ENCODE assay signal across 11 cellular contexts in the genomic region with DNA sequence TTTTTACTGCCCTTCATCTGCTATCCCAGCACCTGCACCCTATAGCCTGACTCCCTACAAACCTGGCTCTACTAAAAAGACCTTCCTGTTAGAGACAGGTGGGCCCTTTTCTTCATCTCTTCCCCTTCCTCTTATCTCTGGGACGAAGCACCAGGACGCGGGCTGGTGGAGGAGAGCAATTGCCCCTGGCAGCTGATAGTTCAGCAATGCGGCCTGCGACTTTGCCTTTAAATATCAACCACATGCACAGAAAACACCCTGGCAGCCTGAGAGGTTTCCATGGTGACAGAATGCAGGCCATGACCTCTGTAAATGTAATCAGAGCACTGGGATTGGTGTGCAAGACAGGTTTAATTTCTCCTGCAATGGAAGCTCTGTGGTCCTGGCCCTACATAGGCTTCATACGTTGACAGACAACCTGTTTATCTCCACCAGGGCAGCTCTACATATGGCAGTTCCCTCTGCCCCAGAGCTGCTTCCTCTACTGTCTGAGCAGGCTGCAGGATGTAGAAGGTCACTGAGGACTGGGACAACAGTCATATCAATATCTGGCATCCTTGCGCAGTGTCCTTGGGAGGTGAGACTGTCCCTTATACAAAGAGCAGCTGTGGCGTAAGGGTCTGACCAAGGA. TPM values are rescaled to one million over a fixed set of nuclear protein-coding genes. Genes with fewer than 3 reads are reported as not detected.
DNase-seq lines count a peak whose midpoint lies in the region; TF ChIP-seq lines count a peak whose summit lies in the region.
"Had no signal": no experiment of that assay in that cellular context is flagged by ENCODE, and none has a peak within 500 bp of the region (broad histone marks: within the 10 kb centered on the region; RNA-seq: fewer than 3 reads in every experiment).

No MANE protein-coding gene starts in this region.

- intact Hi-C loops in OCI-LY7 (cut with micrococcal nuclease; ENCODE audit: unreplicated experiment) = loop anchor here (2.0 kb wide), 1 partner anchor 25 kb away; no protein-coding TSS in a partner anchor
- intact Hi-C loops in activated naive CD4-positive, alpha-beta T cell treated with anti-CD3 and anti-CD28 coated beads for 36 hours (cut with micrococcal nuclease) = no loop called here
- intact Hi-C loops in prostate gland (cut with DNase I) = no loop called here

- no peak for TF ChIP-seq POLR2A in prostate gland (IDR thresholded peaks at IDR 0.05)

- BruUV-seq in OCI-LY7 (replicated peaks; lab: Mats Ljungman, UMichigan) = no TSS peak

- H3K4me3 ChIP-seq in OCI-LY7 (ENCODE audit: low read depth, low read length, poor library complexity, severe bottlenecking) (peak overlapping the region; percentile 53), prostate gland (no peak overlapping the region), coronary artery (no peak overlapping the region), BE2C (ENCODE audit: low read depth, low read length) (no peak overlapping the region)

- H3K79me2 ChIP-seq in OCI-LY7 (ENCODE audit: insufficient read depth, low read depth, low read length) = no peaks in the 10 kb centered on the region

- no peaks in the 10 kb centered on the region for H3K9me2 ChIP-seq in OCI-LY7 (ENCODE audit: insufficient read depth, low read length)

- TF ChIP-seq CTCF in OCI-LY7 (conservative IDR thresholded peaks at IDR 0.05; ENCODE audit: low read length) = no peak
- TF ChIP-seq CTCF in prostate gland (IDR thresholded peaks at IDR 0.05) = no peak
- no peak for TF ChIP-seq CTCF in coronary artery (IDR thresholded peaks at IDR 0.05)
- TF ChIP-seq CTCF in BE2C (IDR thresholded peaks at IDR 0.05; ENCODE audit: low read depth, low read length) = no peak

- WGBS in prostate gland = 83% methylated on average over 8 of the region's 8 CpGs

- POLR2A ChIA-PET in OCI-LY7 (lab: Charles Lee) = interaction anchor here (1.1 to 4.0 kb wide), 5 partner anchors 12 to 74 kb away, joined by 3 to 37 read pairs (median 3); no protein-coding TSS in a partner anchor

- no peaks in the 10 kb centered on the region for H3K36me3 Mint-ChIP-seq in activated naive CD4-positive, alpha-beta T cell treated with anti-CD3 and anti-CD28 coated beads for 36 hours (ENCODE audit: low read depth)

- H3K27ac ChIP-seq in OCI-LY7 (ENCODE audit: low read depth, low read length, poor library complexity, severe bottlenecking) = peak overlapping the region; percentile 96
- H3K27ac ChIP-seq in prostate gland = no peak overlapping the region
- no peak overlapping the region for H3K27ac ChIP-seq in coronary artery

- no peaks in the 10 kb centered on the region for H4K20me1 ChIP-seq in OCI-LY7 (ENCODE audit: insufficient read depth, low read length)

- peak; percentile 32 for DNase-seq in GM19238 (ENCODE audit: insufficient read length, low spot score)
- peak; percentile 58 for DNase-seq in OCI-LY7 (ENCODE audit: low spot score)
- DNase-seq in activated naive CD4-positive, alpha-beta T cell treated with anti-CD3 and anti-CD28 coated beads for 36 hours = peak; percentile 52
- DNase-seq in renal cortical epithelial cell (ENCODE audit: low read depth) = peak; percentile 54
- DNase-seq in prostate gland (ENCODE audit: low spot score) = no peak
- no peak for DNase-seq in coronary artery (ENCODE audit: low spot score)
- DNase-seq in BE2C = no peak
- no peak for DNase-seq in NCI-H128 (lab: John Stamatoyannopoulos, UW; ENCODE audit: unreplicated experiment)
- DNase-seq: IMR-90 had no signal

- H3K4me1 ChIP-seq in OCI-LY7 (ENCODE audit: insufficient read depth, low read length, poor library complexity, severe bottlenecking) (peaks cover 77% of the 10 kb centered on the region), prostate gland (replicated peaks) (no peaks in the 10 kb centered on the region), BE2C (no peaks in the 10 kb centered on the region)

- H3K27me3 ChIP-seq in prostate gland (replicated peaks; ENCODE audit: insufficient read depth) = no peaks in the 10 kb centered on the region
- H3K27me3 ChIP-seq in BE2C = peaks cover 79% of the 10 kb centered on the region

- H3K4me3 Mint-ChIP-seq in activated naive CD4-positive, alpha-beta T cell treated with anti-CD3 and anti-CD28 coated beads for 36 hours = no peak overlapping the region
- H3K4me3 Mint-ChIP-seq: neural crest cell had no signal

- H3K4me2 ChIP-seq in OCI-LY7 (ENCODE audit: low read length) = peak overlapping the region; percentile 83

- H2AFZ ChIP-seq in OCI-LY7 (ENCODE audit: low read length) = peak overlapping the region; percentile 70

- no peaks in the 10 kb centered on the region for H3K27me3 Mint-ChIP-seq in activated naive CD4-positive, alpha-beta T cell treated with anti-CD3 and anti-CD28 coated beads for 36 hours (ENCODE audit: low read depth)

- no peaks in the 10 kb centered on the region for H3K9me3 ChIP-seq in OCI-LY7 (ENCODE audit: low read length)
- H3K9me3 ChIP-seq in prostate gland = no peaks in the 10 kb centered on the region
- H3K9me3 ChIP-seq in BE2C = no peaks in the 10 kb centered on the region

- peaks cover 87% of the 10 kb centered on the region for H3K4me1 Mint-ChIP-seq in activated naive CD4-positive, alpha-beta T cell treated with anti-CD3 and anti-CD28 coated beads for 36 hours (ENCODE audit: low read depth)

- peak overlapping the region; percentile 92 for H3K27ac Mint-ChIP-seq in activated naive CD4-positive, alpha-beta T cell treated with anti-CD3 and anti-CD28 coated beads for 36 hours

- H3K36me3 ChIP-seq in OCI-LY7 (ENCODE audit: insufficient read depth, low read length) (no peaks in the 10 kb centered on the region), prostate gland (no peaks in the 10 kb centered on the region), BE2C (no peaks in the 10 kb centered on the region)

- H3K9me3 Mint-ChIP-seq in activated naive CD4-positive, alpha-beta T cell treated with anti-CD3 and anti-CD28 coated beads for 36 hours = no peaks in the 10 kb centered on the region
- H3K9me3 Mint-ChIP-seq: neural crest cell had no signal

- CTCF ChIA-PET in OCI-LY7 (lab: Charles Lee; ENCODE audit: unreplicated experiment) = interaction anchor here (0.7 kb wide), 1 partner anchor 65 kb away, joined by 3 read pairs; no protein-coding TSS in a partner anchor
- CTCF ChIA-PET in activated naive CD4-positive, alpha-beta T cell treated with anti-CD3 and anti-CD28 coated beads for 36 hours (lab: Charles Lee) = interaction anchor here (0.6 to 11.5 kb wide), 6 partner anchors 12 to 186 kb away, joined by 3 to 96 read pairs (median 3); partner anchors contain the start of gene HOXB9

RNA-seq across cellular contexts. Expression of gene SKAP1, which starts 10.0 kb away (rescaled TPM):
- total RNA-seq in OCI-LY7 (2014; rRNA removed; shearing (Covaris generic)) = 0.13 TPM in 1 of 2 replicates, not detected in the other
- total RNA-seq in OCI-LY7 (2022) (0.79 and 1.2 TPM in 2 replicates), renal cortical epithelial cell (11.9 and 15.6 TPM in 2 replicates), prostate gland (1 to 10 TPM; 1.1 to 1.4 TPM)
- 10 to 100 TPM; 60.3 to 60.5 TPM for total RNA-seq in activated naive CD4-positive, alpha-beta T cell treated with anti-CD3 and anti-CD28 coated beads for 36 hours
- not detected for polyA plus RNA-seq in BE2C (2012; ENCODE audit: insufficient read depth, insufficient read length, low read depth)
- total RNA-seq: H4, IMR-90 had no signal
- polyA plus RNA-seq: IMR-90 had no signal

Comparison
In these comparisons a context has a peak if more than half of its experiments do, and no peak if none do; other contexts are left out.
1. DNase-seq: peak in GM19238 (single experiment), OCI-LY7 (single experiment), activated naive CD4-positive, alpha-beta T cell treated with anti-CD3 and anti-CD28 coated beads for 36 hours (single experiment) and renal cortical epithelial cell (single experiment); none in prostate gland (single experiment), coronary artery (single experiment), BE2C (single experiment) and NCI-H128 (single experiment).